30 cellular contexts compared by ENCODE assay signal in the genomic region with DNA sequence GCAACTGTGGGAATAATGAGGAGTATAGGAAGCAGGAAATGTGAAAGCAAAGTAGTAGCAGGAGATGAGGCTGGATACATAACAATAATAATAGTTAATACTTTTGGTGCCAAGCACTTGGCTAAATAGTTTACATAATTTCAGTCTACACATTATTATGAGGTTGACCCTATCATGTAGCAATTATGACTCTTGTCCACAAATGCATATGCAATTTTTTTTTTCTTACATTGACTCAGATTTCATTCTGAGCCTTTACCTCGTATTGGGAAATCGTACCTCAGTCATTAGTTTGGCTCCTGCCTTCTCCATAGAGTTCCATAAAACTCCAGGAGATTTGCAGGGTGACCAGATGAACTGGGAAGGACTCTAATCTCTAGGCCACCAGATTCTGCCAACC.
"Had no signal": no experiment of that assay in that cellular context is flagged by ENCODE, and none has a peak within 500 bp of the region (broad histone marks: within the 10 kb centered on the region; RNA-seq: fewer than 3 reads in every experiment).

No MANE protein-coding gene starts in this region.

- DNase-seq: activated CD4-positive, alpha-beta memory T cell treated with anti-CD3 and anti-CD28 coated beads for 36 hours; activated CD4-positive, alpha-beta T cell treated with anti-CD3 and anti-CD28 coated beads for 36 hours; activated CD4-positive, alpha-beta T cell treated with anti-CD3 and anti-CD28 coated beads, Interleukin-2, amount 10 ng/mL, durations not matched to agents 24 days and 14 days; activated CD4-positive, CD25-positive, alpha-beta regulatory T cell; activated CD4-positive, CD25-positive, alpha-beta regulatory T cell treated with anti-CD3 and anti-CD28 coated beads, Interleukin-2, amount 50 U/mL, for 72 hours; activated CD8-positive, alpha-beta memory T cell treated with anti-CD3 and anti-CD28 coated beads, Interleukin-2, amount 10 ng/mL, durations not matched to agents 7 days and 5 days; activated CD8-positive, alpha-beta memory T cell treated with anti-CD3 and anti-CD28 coated beads, Interleukin-2, amount 50 U/mL, for 4 hours; activated CD8-positive, alpha-beta T cell treated with anti-CD3 and anti-CD28 coated beads, Interleukin-2, amount 10 ng/mL, durations not matched to agents 7 days and 5 days; activated gamma-delta T cell; activated naive CD4-positive, alpha-beta T cell; activated naive CD4-positive, alpha-beta T cell treated with anti-CD3 and anti-CD28 coated beads, Interleukin-2, amount 10 ng/mL, durations not matched to agents 7 days and 5 days; activated naive CD8-positive, alpha-beta T cell treated with anti-CD3 and anti-CD28 coated beads, Interleukin-2, amount 10 ng/mL, durations not matched to agents 7 days and 5 days; activated T-cell treated with anti-CD3 and anti-CD28 coated beads, Interleukin-2, amount 50 U/mL, for 1 hour; activated T-cell treated with anti-CD3 and anti-CD28 coated beads, Interleukin-2, amount 50 U/mL, for 48 hours; amniotic stem cell; anterior cingulate cortex; brain microvascular endothelial cell; caudate nucleus; cortex of kidney; dermis blood vessel endothelial cell; effector CD4-positive, alpha-beta T cell; effector memory CD8-positive, alpha-beta T cell; esophagus squamous epithelium; foreskin keratinocyte; gastrocnemius medialis; heart right ventricle; hippocampal formation; T-helper 1 cell; T-helper 17 cell had no signal

- ATAC-seq: activated CD4-positive, alpha-beta T cell treated with anti-CD3 and anti-CD28 coated beads for 36 hours; activated CD8-positive, alpha-beta memory T cell treated with anti-CD3 and anti-CD28 coated beads, Interleukin-2, amount 10 ng/mL, durations not matched to agents 7 days and 5 days; activated CD8-positive, alpha-beta T cell treated with anti-CD3 and anti-CD28 coated beads, Interleukin-2, amount 10 ng/mL, durations not matched to agents 7 days and 5 days; activated naive CD4-positive, alpha-beta T cell treated with anti-CD3 and anti-CD28 coated beads, Interleukin-2, amount 50 U/mL, for 72 hours; effector memory CD8-positive, alpha-beta T cell; foreskin keratinocyte; gastrocnemius medialis; heart right ventricle; T-helper 17 cell had no signal

- H3K4me3 ChIP-seq: esophagus squamous epithelium, gastrocnemius medialis, heart right ventricle had no signal
